In the genomic region with DNA sequence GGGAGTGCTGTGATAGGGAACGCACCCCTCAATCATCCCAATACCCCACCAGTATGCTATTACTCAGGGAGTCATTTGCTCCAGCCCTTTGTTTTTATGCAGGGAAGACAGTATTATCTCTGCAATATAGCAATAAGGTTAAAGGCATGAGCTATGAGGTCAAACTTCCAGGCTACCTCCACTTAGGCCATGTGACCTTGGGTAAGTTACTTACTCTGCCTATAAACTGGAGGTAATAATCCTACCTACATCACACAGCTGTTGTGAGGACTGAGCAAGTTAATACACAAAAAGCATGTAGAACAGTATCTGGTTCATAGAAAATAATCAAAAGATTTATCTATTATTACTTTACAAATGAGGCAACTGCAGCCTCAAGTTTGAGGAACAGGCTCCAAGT, we compare ENCODE assay signal across 20 cellular contexts. TPM values are rescaled to one million over a fixed set of nuclear protein-coding genes. Genes with fewer than 3 reads are reported as not detected.
DNase-seq lines count a peak whose midpoint lies in the region; ATAC-seq and TF ChIP-seq lines count a peak whose summit lies in the region.
"Had no signal": no experiment of that assay in that cellular context is flagged by ENCODE, and none has a peak within 500 bp of the region (broad histone marks: within the 10 kb centered on the region; RNA-seq: fewer than 3 reads in every experiment).

No MANE protein-coding gene starts in this region.

- H3K9me3 ChIP-seq in stomach = no peaks in the 10 kb centered on the region

- no peak for TF ChIP-seq POLR2A in stomach (IDR thresholded peaks at IDR 0.05)

- H3K27me3 ChIP-seq in H7 (ENCODE audit: control insufficient read depth, insufficient read depth, low read length) = no peaks in the 10 kb centered on the region
- no peaks in the 10 kb centered on the region for H3K27me3 ChIP-seq in stomach

- TF ChIP-seq EP300 in stomach (IDR thresholded peaks at IDR 0.05) = no peak

- 88 to 100% (median 98%) methylated on average over 1 of the region's 1 CpG for WGBS in stomach, 5 donors

- intact Hi-C loops in left colon (cut with DNase I, micrococcal nuclease) = no loop called here
- intact Hi-C loops in stomach (cut with DNase I; ENCODE audit: low total_unique reads) = no loop called here

- peak; percentile 8 for DNase-seq in H7
- no peak for DNase-seq in left colon
- DNase-seq in stomach = no peak
- no peak for DNase-seq in NCI-H1930 (lab: John Stamatoyannopoulos, UW)
- DNase-seq in anterior cingulate cortex (lab: John Stamatoyannopoulos, UW) = no peak
- no peak for DNase-seq in kidney tubule cell (ENCODE audit: low spot score)
- DNase-seq: CD4-positive, alpha-beta T cell; COR-L47; DMS79; KG1; NCI-H1092 treated with DMSO at 0.1 percent for 48 hours; NCI-H1436 treated with DMSO at 0.1 percent for 48 hours; NCI-H2029; NCI-H2227 treated with DMSO at 0.1 percent for 48 hours; NCI-H510A; RPMI8226; SHP77 treated with DMSO at 0.1 percent for 48 hours had no signal

- H3K27ac ChIP-seq in 22Rv1 = peak overlapping the region; percentile 93
- H3K27ac ChIP-seq in stomach = peak overlapping the region in 4 of 5 donors; percentile 85 to 97 (median 88)
- H3K27ac ChIP-seq: HL-60 had no signal

- no peak overlapping the region for H3K4me3 ChIP-seq in H7 (ENCODE audit: insufficient read depth, low read depth, low read length)
- no peak overlapping the region for H3K4me3 ChIP-seq in stomach
- H3K4me3 ChIP-seq: PC-9 had no signal

- peak; percentile 73 for ATAC-seq in left colon

- TF ChIP-seq CTCF in 22Rv1 (IDR thresholded peaks at IDR 0.05) = no peak
- no peak for TF ChIP-seq CTCF in stomach (IDR thresholded peaks at IDR 0.05)

- peaks cover 61 to 96% (median 77%) of the 10 kb centered on the region in 4 donors for H3K4me1 ChIP-seq in stomach

- H3K36me3 ChIP-seq in H7 (replicated peaks; ENCODE audit: control insufficient read depth, insufficient read depth, low read length) = peaks cover 10% of the 10 kb centered on the region
- H3K36me3 ChIP-seq in stomach = peaks cover 93 to 100% (median 100%) of the 10 kb centered on the region in 4 donors

RNA-seq across cellular contexts. Expression of a gene that starts 30.1 kb away (rescaled TPM):
- total RNA-seq in H7 (2014; rRNA removed; shearing (Covaris generic)) = 14.2 TPM in 2 replicates
- total RNA-seq in left colon (10 to 100 TPM; 45.9 to 66.4 TPM), stomach (100 to 1,000 TPM in 1 of 5 donors, 10 to 100 TPM in 4; 14.3 to 136 (median 62.5) TPM)
- polyA plus RNA-seq in stomach = 10 to 100 TPM in 2 of 3 donors, 1 to 10 TPM in 1; 7.7 to 15.6 (median 14.5) TPM
